ENCODE assay signal across 8 cellular contexts in genomic region chr15:64894395-64895056, GRCh38. TPM values are rescaled to one million over a fixed set of nuclear protein-coding genes. Genes with fewer than 3 reads are reported as not detected.
A peak's percentile ranks its signal among the peaks of the same experiment; 100 is the strongest.
DNase-seq lines count a peak whose midpoint lies in the region; ATAC-seq, FAIRE-seq and TF ChIP-seq lines count a peak whose summit lies in the region.

No MANE protein-coding gene starts in this region.

- no peak overlapping the region for H3K4me3 ChIP-seq in brain microvascular endothelial cell (ENCODE audit: low read depth, low read length)

- FAIRE-seq in GM12891 (lab: Jason Lieb, UNC): no peak

- H3K9me3 Mint-ChIP-seq in mesothelial cell of epicardium: no peaks in the 10 kb centered on the region

- no peak for TF ChIP-seq CTCF in brain microvascular endothelial cell (IDR thresholded peaks at IDR 0.05; ENCODE audit: low read depth, low read length, missing control alignments)
- TF ChIP-seq CTCF in mesothelial cell of epicardium (IDR thresholded peaks at IDR 0.05; ENCODE audit: unreplicated experiment): no peak

- H3K4me1 Mint-ChIP-seq in mesothelial cell of epicardium: peaks cover 56% of the 10 kb centered on the region

- H3K27me3 Mint-ChIP-seq in mesothelial cell of epicardium (ENCODE audit: low read depth): no peaks in the 10 kb centered on the region

- peak overlapping the region; percentile 0 for H3K27ac ChIP-seq in brain microvascular endothelial cell

- in situ Hi-C loops in brain microvascular endothelial cell (cut with HindIII; ENCODE audit: low pct_ligation_motif_present, low sequenced_read_pairs): no loop called here

- H3K36me3 Mint-ChIP-seq in mesothelial cell of epicardium: peaks cover 2% of the 10 kb centered on the region

- no peaks in the 10 kb centered on the region for H3K27me3 ChIP-seq in brain microvascular endothelial cell (replicated peaks)

- peak overlapping the region; percentile 99 for H3K27ac Mint-ChIP-seq in mesothelial cell of epicardium

- no peaks in the 10 kb centered on the region for H3K36me3 ChIP-seq in brain microvascular endothelial cell (replicated peaks)

- TF ChIP-seq POLR2A in GM12891 (IDR thresholded peaks at IDR 0.05; ENCODE audit: low read depth, low read length): peak; percentile 59; the same call in 1 of the 2 replicates

- peak; percentile 22 for ATAC-seq in HG02610 (IDR thresholded peaks at IDR 0.05; ENCODE audit: unreplicated experiment)
- ATAC-seq in stimulated activated naive CD8-positive, alpha-beta T cell treated with anti-CD3 and anti-CD28 coated beads, Interleukin-15, Interleukin-2, amounts not matched to agents 100 U/mL and 50 U/mL, for 24 hours: peak; percentile 34

- DNase-seq in GM12891 (ENCODE audit: insufficient read length, low spot score) (peak; percentile 59), T-helper 2 cell (peak; percentile 44 to 98 (median 84)), brain microvascular endothelial cell (no peak), mesothelial cell of epicardium (ENCODE audit: low spot score in 2 of 2, unreplicated experiment in 2 of 2) (peak in 1 of 2 experiments; percentile 50), SIG-M5 treated with dmso at 0.1 percent for 504 hours (lab: John Stamatoyannopoulos, UW; ENCODE audit: unreplicated experiment) (no peak), pons (ENCODE audit: low spot score) (no peak)
- peak; percentile 74 for DNase-seq in stimulated activated naive CD8-positive, alpha-beta T cell treated with anti-CD3 and anti-CD28 coated beads, Interleukin-15, Interleukin-2, amounts not matched to agents 100 U/mL and 50 U/mL, for 24 hours

- peak overlapping the region; percentile 76 for H3K4me3 Mint-ChIP-seq in mesothelial cell of epicardium

TF ChIP-seq in GM12891, 5 proteins besides CTCF, POLR2A, EP300 and RAD21:
- TF ChIP-seq SPI1 (IDR thresholded peaks at IDR 0.05; ENCODE audit: low read depth, low read length): no peak
- no peak for TF ChIP-seq PAX5 (IDR thresholded peaks at IDR 0.05; ENCODE audit: insufficient read depth, low read length, severe bottlenecking)
- peak; percentile 71; the same call in 1 of the 2 replicates for TF ChIP-seq POLR2AphosphoS5 (IDR thresholded peaks at IDR 0.05; ENCODE audit: low read depth, low read length)
- TF ChIP-seq POU2F2 (IDR thresholded peaks at IDR 0.05; ENCODE audit: low read depth, low read length): no peak; the same call in 1 of the 2 replicates
- TF ChIP-seq TAF1 (IDR thresholded peaks at IDR 0.05; ENCODE audit: low read depth, low read length): no peak

RNA-seq across cellular contexts. Expression of gene ANKDD1A, which starts 17.2 kb away (rescaled TPM):
- polyA plus RNA-seq in GM12891 (2012; ENCODE audit: low read depth, missing spikeins): 1.9 TPM
- total RNA-seq in mesothelial cell of epicardium: 3.7 to 4.1 TPM (median 4.1 TPM) in 3 replicates

RNA-seq across cellular contexts. Expression of gene PLEKHO2, which starts 52.8 kb away (rescaled TPM):
- polyA plus RNA-seq in GM12891 (2012; ENCODE audit: low read depth, missing spikeins): 14.7 TPM
- 8.7 to 9.8 TPM (median 8.8 TPM) in 3 replicates for total RNA-seq in mesothelial cell of epicardium

Comparison
In these comparisons a context has a peak if more than half of its experiments do, and no peak if none do; other contexts are left out.
1. DNase-seq: peak in GM12891 (single experiment), T-helper 2 cell (5 of 5) and stimulated activated naive CD8-positive, alpha-beta T cell treated with anti-CD3 and anti-CD28 coated beads, Interleukin-15, Interleukin-2, amounts not matched to agents 100 U/mL and 50 U/mL, for 24 hours (single experiment); none in brain microvascular endothelial cell (single experiment), SIG-M5 treated with dmso at 0.1 percent for 504 hours (single experiment) and pons (single experiment).